ENCODE assay signal across 8 cellular contexts in genomic region chr1:206725053-206725963, GRCh38. TPM values are rescaled to one million over a fixed set of nuclear protein-coding genes. Genes with fewer than 3 reads are reported as not detected.
DNase-seq lines count a peak whose midpoint lies in the region; ATAC-seq, FAIRE-seq and TF ChIP-seq lines count a peak whose summit lies in the region.

No MANE protein-coding gene starts in this region.

- H3K4me2 ChIP-seq in HCT116 (ENCODE audit: low read length), result no peak overlapping the region

- H3K4me3 ChIP-seq in HCT116 (replicated peaks in 1 of 2; ENCODE audit: low read depth in 1 of 2, low read length in 2 of 2), result no peak overlapping the region
- H3K4me3 ChIP-seq in SJCRH30, result no peak overlapping the region

- RAD21 ChIA-PET in HCT116 (lab: Charles Lee; ENCODE audit: low non-redundant PET in 1 of 2, low total read pairs in 2 of 2, uncharacterized antibody in 2 of 2, unreplicated experiment in 2 of 2), result interaction anchor here in 1 of 2 experiments (1.4 kb wide), 1 partner anchor 187 kb away, joined by 3 read pairs; no protein-coding TSS in a partner anchor

- peaks cover 50% of the 10 kb centered on the region for H3K4me1 Mint-ChIP-seq in CD4-positive, alpha-beta T cell (ENCODE audit: low read depth)
- peaks cover 40% of the 10 kb centered on the region for H3K4me1 Mint-ChIP-seq in activated naive CD8-positive, alpha-beta T cell treated with anti-CD3 and anti-CD28 coated beads, Interleukin-2, amount 10 ng/mL, durations not matched to agents 7 days and 5 days
- H3K4me1 Mint-ChIP-seq in stimulated activated effector memory CD8-positive, alpha-beta T cell treated with anti-CD3 and anti-CD28 coated beads, Interleukin-12 subunit alpha, Interleukin-12 subunit beta, amount 100 ng/mL, for 72 hours, result peaks cover 82% of the 10 kb centered on the region

- no peaks in the 10 kb centered on the region for H3K27me3 Mint-ChIP-seq in CD4-positive, alpha-beta T cell
- no peaks in the 10 kb centered on the region for H3K27me3 Mint-ChIP-seq in activated naive CD8-positive, alpha-beta T cell treated with anti-CD3 and anti-CD28 coated beads, Interleukin-2, amount 10 ng/mL, durations not matched to agents 7 days and 5 days

- peak; percentile 54 for ATAC-seq in CD4-positive, alpha-beta T cell (ENCODE audit: poor library complexity)
- ATAC-seq in HCT116, result peak; percentile 70
- peak; percentile 48 for ATAC-seq in activated naive CD8-positive, alpha-beta T cell treated with anti-CD3 and anti-CD28 coated beads, Interleukin-2, amount 10 ng/mL, durations not matched to agents 7 days and 5 days (ENCODE audit: low read depth)
- ATAC-seq in stimulated activated effector memory CD8-positive, alpha-beta T cell treated with anti-CD3 and anti-CD28 coated beads, Interleukin-12 subunit alpha, Interleukin-12 subunit beta, amount 100 ng/mL, for 72 hours, result peak; percentile 67

- no peak for FAIRE-seq in GM12892 (lab: Jason Lieb, UNC)

- no peaks in the 10 kb centered on the region for H3K9me3 ChIP-seq in CD4-positive, alpha-beta T cell (ENCODE audit: control insufficient read depth, low read length)
- H3K9me3 ChIP-seq in HCT116 (ENCODE audit: control insufficient read depth in 1 of 2, insufficient read depth in 1 of 2, low read depth in 1 of 2, low read length in 2 of 2) (no peaks in the 10 kb centered on the region), SJCRH30 (replicated peaks) (no peaks in the 10 kb centered on the region)

- TF ChIP-seq CTCF in CD4-positive, alpha-beta T cell (IDR thresholded peaks at IDR 0.05), result peak; percentile 47
- peak in 2 of 3 experiments; percentile 67 to 76; a peak in 5 of 6 replicates for TF ChIP-seq CTCF in HCT116 (IDR thresholded peaks at IDR 0.05 in 2 of 3, conservative IDR thresholded peaks at IDR 0.05 in 1 of 3; ENCODE audit: borderline replicate concordance in 1 of 3, insufficient read depth in 1 of 3, low read depth in 2 of 3, low read length in 2 of 3)
- TF ChIP-seq CTCF in RWPE1 (conservative IDR thresholded peaks at IDR 0.05; ENCODE audit: low read depth), result no peak; the same call in 1 of the 2 replicates

- no peaks in the 10 kb centered on the region for H3K9me2 ChIP-seq in HCT116 (ENCODE audit: insufficient read depth)

- peak overlapping the region; percentile 62 for H3K27ac Mint-ChIP-seq in CD4-positive, alpha-beta T cell
- H3K27ac Mint-ChIP-seq in activated naive CD8-positive, alpha-beta T cell treated with anti-CD3 and anti-CD28 coated beads, Interleukin-2, amount 10 ng/mL, durations not matched to agents 7 days and 5 days, result no peak overlapping the region
- H3K27ac Mint-ChIP-seq in stimulated activated effector memory CD8-positive, alpha-beta T cell treated with anti-CD3 and anti-CD28 coated beads, Interleukin-12 subunit alpha, Interleukin-12 subunit beta, amount 100 ng/mL, for 72 hours, result peak overlapping the region; percentile 12

- H3K9me3 Mint-ChIP-seq in CD4-positive, alpha-beta T cell, result no peaks in the 10 kb centered on the region
- H3K9me3 Mint-ChIP-seq in activated naive CD8-positive, alpha-beta T cell treated with anti-CD3 and anti-CD28 coated beads, Interleukin-2, amount 10 ng/mL, durations not matched to agents 7 days and 5 days, result no peaks in the 10 kb centered on the region
- no peaks in the 10 kb centered on the region for H3K9me3 Mint-ChIP-seq in stimulated activated effector memory CD8-positive, alpha-beta T cell treated with anti-CD3 and anti-CD28 coated beads, Interleukin-12 subunit alpha, Interleukin-12 subunit beta, amount 100 ng/mL, for 72 hours

- no TSS peak for BruUV-seq in HCT116 (replicated peaks; lab: Mats Ljungman, UMichigan)

- TF ChIP-seq POLR2A in HCT116 (IDR thresholded peaks at IDR 0.05; ENCODE audit: borderline replicate concordance, extremely low read depth, insufficient read depth, insufficient read length) (no peak), GM12892 (IDR thresholded peaks at IDR 0.05; ENCODE audit: low read depth, low read length) (no peak)

- H3K4me3 Mint-ChIP-seq in CD4-positive, alpha-beta T cell, result no peak overlapping the region
- H3K4me3 Mint-ChIP-seq in activated naive CD8-positive, alpha-beta T cell treated with anti-CD3 and anti-CD28 coated beads, Interleukin-2, amount 10 ng/mL, durations not matched to agents 7 days and 5 days, result no peak overlapping the region
- no peak overlapping the region for H3K4me3 Mint-ChIP-seq in stimulated activated effector memory CD8-positive, alpha-beta T cell treated with anti-CD3 and anti-CD28 coated beads, Interleukin-12 subunit alpha, Interleukin-12 subunit beta, amount 100 ng/mL, for 72 hours

- intact Hi-C loops in CD4-positive, alpha-beta T cell (cut with DNase I, micrococcal nuclease), result loop anchor here (2.0 to 5.0 kb wide), 2 partner anchors 23 to 352 kb away; no protein-coding TSS in a partner anchor
- intact Hi-C loops in HCT116 (cut with micrococcal nuclease), result loop anchor here (5.0 kb wide), 1 partner anchor 352 kb away; no protein-coding TSS in a partner anchor

- CTCF ChIA-PET in CD4-positive, alpha-beta T cell (lab: Charles Lee), result interaction anchor here (0.9 to 2.9 kb wide), 18 partner anchors 8 to 257 kb away, joined by 3 to 20 read pairs (median 6); no protein-coding TSS in a partner anchor
- CTCF ChIA-PET in HCT116 (lab: Charles Lee) (interaction anchor here (0.5 to 2.4 kb wide), 12 partner anchors 10 to 257 kb away, joined by 3 to 12 read pairs (median 4); no protein-coding TSS in a partner anchor), RWPE1 (lab: Yijun Ruan, JAX) (interaction anchor here (0.7 to 4.0 kb wide), 18 partner anchors 9 to 761 kb away, joined by 3 to 16 read pairs (median 4); partner anchors contain the start of genes DYRK3 and EIF2D)

- peaks cover 0 to 6% of the 10 kb centered on the region in 2 experiments; a peak in 1 of 4 replicates for H3K36me3 ChIP-seq in HCT116 (ENCODE audit: control insufficient read depth in 1 of 2, insufficient read depth in 2 of 2, low read length in 2 of 2)
- peaks cover 11% of the 10 kb centered on the region for H3K36me3 ChIP-seq in SJCRH30

- no peaks in the 10 kb centered on the region for H3K27me3 ChIP-seq in CD4-positive, alpha-beta T cell (ENCODE audit: control insufficient read depth, insufficient read depth, low read length)
- H3K27me3 ChIP-seq in HCT116 (ENCODE audit: insufficient read depth, low read length) (no peaks in the 10 kb centered on the region), SJCRH30 (no peaks in the 10 kb centered on the region)

- H4K20me1 ChIP-seq in HCT116 (ENCODE audit: insufficient read depth), result no peaks in the 10 kb centered on the region

- DNase-seq in CD4-positive, alpha-beta T cell, result peak; percentile 40 to 62 (median 50)
- DNase-seq in HCT116 (ENCODE audit: low read depth, low spot score), result peak; percentile 15
- peak; percentile 42 to 62 for DNase-seq in SJCRH30
- peak; percentile 60 for DNase-seq in activated naive CD8-positive, alpha-beta T cell treated with anti-CD3 and anti-CD28 coated beads, Interleukin-2, amount 10 ng/mL, durations not matched to agents 7 days and 5 days
- DNase-seq in islet precursor cell, result peak; percentile 68
- peak; percentile 47 to 79 for DNase-seq in stimulated activated effector memory CD8-positive, alpha-beta T cell treated with anti-CD3 and anti-CD28 coated beads, Interleukin-12 subunit alpha, Interleukin-12 subunit beta, amount 100 ng/mL, for 72 hours (ENCODE audit: low spot score in 2 of 2)
- DNase-seq in RWPE1 (ENCODE audit: low spot score), result no peak
- DNase-seq in GM12892 (ENCODE audit: insufficient read length), result no peak

- peaks cover 22% of the 10 kb centered on the region for H3K36me3 Mint-ChIP-seq in CD4-positive, alpha-beta T cell (ENCODE audit: low read depth)
- peaks cover 2% of the 10 kb centered on the region for H3K36me3 Mint-ChIP-seq in activated naive CD8-positive, alpha-beta T cell treated with anti-CD3 and anti-CD28 coated beads, Interleukin-2, amount 10 ng/mL, durations not matched to agents 7 days and 5 days
- H3K36me3 Mint-ChIP-seq in stimulated activated effector memory CD8-positive, alpha-beta T cell treated with anti-CD3 and anti-CD28 coated beads, Interleukin-12 subunit alpha, Interleukin-12 subunit beta, amount 100 ng/mL, for 72 hours, result peaks cover 20% of the 10 kb centered on the region

- TF ChIP-seq RAD21 in HCT116 (IDR thresholded peaks at IDR 0.05; ENCODE audit: low read depth), result no peak

- H3K4me1 ChIP-seq in HCT116 (ENCODE audit: control insufficient read depth in 1 of 2, insufficient read depth in 2 of 2, low read length in 2 of 2), result peaks cover 0 to 16% of the 10 kb centered on the region in 2 experiments; a peak in 1 of 4 replicates
- peaks cover 19% of the 10 kb centered on the region; the same call in 1 of the 2 replicates for H3K4me1 ChIP-seq in SJCRH30

- no peak overlapping the region for H3K27ac ChIP-seq in CD4-positive, alpha-beta T cell (ENCODE audit: low read depth, low read length)
- no peak overlapping the region for H3K27ac ChIP-seq in HCT116 (ENCODE audit: low read depth, low read length)
- no peak overlapping the region for H3K27ac ChIP-seq in SJCRH30
- H3K27ac ChIP-seq in RWPE1, result no peak overlapping the region

- POLR2A ChIA-PET in CD4-positive, alpha-beta T cell (lab: Charles Lee), result interaction anchor here (0.7 to 1.5 kb wide), 3 partner anchors 15 to 196 kb away, joined by 3 to 5 read pairs (median 3); partner anchors contain the start of gene FCMR
- POLR2A ChIA-PET in HCT116 (lab: Charles Lee), result no interaction called here
- POLR2A ChIA-PET in activated naive CD8-positive, alpha-beta T cell treated with anti-CD3 and anti-CD28 coated beads, Interleukin-2, amount 10 ng/mL, durations not matched to agents 7 days and 5 days (lab: Charles Lee), result interaction anchor here (0.7 kb wide), 1 partner anchor 44 kb away, joined by 3 read pairs; no protein-coding TSS in a partner anchor
- POLR2A ChIA-PET in RWPE1 (lab: Yijun Ruan, JAX; ENCODE audit: low non-redundant PET), result no interaction called here

- H2AFZ ChIP-seq in HCT116 (ENCODE audit: low read depth, low read length, poor library complexity, severe bottlenecking), result no peak overlapping the region

- peaks cover 45% of the 10 kb centered on the region; the same call in 1 of the 2 replicates for H3K79me2 ChIP-seq in HCT116 (ENCODE audit: insufficient read depth, low read length)

- no peak overlapping the region for H3K9ac ChIP-seq in HCT116 (ENCODE audit: low read length)

RNA-seq across cellular contexts. Expression of gene MAPKAPK2, which starts 40.6 kb away (rescaled TPM):
- total RNA-seq in CD4-positive, alpha-beta T cell, result 100 to 1,000 TPM; 157 to 166 TPM
- total RNA-seq in HCT116 (2021; ENCODE audit: unreplicated experiment), result 51.1 TPM
- polyA plus RNA-seq in HCT116 (2012), result 37.4 and 38.3 TPM in 2 replicates
- total RNA-seq in SJCRH30 (2014; rRNA removed; shearing (Covaris generic)), result 64.4 and 67.6 TPM in 2 replicates
- 10 to 100 TPM; 72.6 to 74.9 TPM for total RNA-seq in activated naive CD8-positive, alpha-beta T cell treated with anti-CD3 and anti-CD28 coated beads, Interleukin-2, amount 10 ng/mL, durations not matched to agents 7 days and 5 days
- polyA plus RNA-seq in GM12892 (2012; ENCODE audit: missing spikeins), result 37.5 TPM

RNA-seq across cellular contexts. Expression of gene IL19, which starts 45.3 kb away (rescaled TPM):
- total RNA-seq in CD4-positive, alpha-beta T cell, result not detected
- not detected for total RNA-seq in HCT116 (2021; ENCODE audit: unreplicated experiment)
- polyA plus RNA-seq in HCT116 (2012), result not detected in 2 replicates
- total RNA-seq in SJCRH30 (2014; rRNA removed; shearing (Covaris generic)), result not detected in 2 replicates
- not detected for total RNA-seq in activated naive CD8-positive, alpha-beta T cell treated with anti-CD3 and anti-CD28 coated beads, Interleukin-2, amount 10 ng/mL, durations not matched to agents 7 days and 5 days
- polyA plus RNA-seq in GM12892 (2012; ENCODE audit: missing spikeins), result not detected

RNA-seq across cellular contexts. Expression of gene IL10, which starts 47.0 kb away (rescaled TPM):
- total RNA-seq in CD4-positive, alpha-beta T cell, result under 1 TPM; 0.27 to 0.87 TPM
- total RNA-seq in HCT116 (2021; ENCODE audit: unreplicated experiment), result not detected
- polyA plus RNA-seq in HCT116 (2012), result not detected in 2 replicates
- 0.16 TPM in 1 of 2 replicates, not detected in the other for total RNA-seq in SJCRH30 (2014; rRNA removed; shearing (Covaris generic))
- total RNA-seq in activated naive CD8-positive, alpha-beta T cell treated with anti-CD3 and anti-CD28 coated beads, Interleukin-2, amount 10 ng/mL, durations not matched to agents 7 days and 5 days, result under 1 TPM in 1 of 2 experiments, not detected in 1; 0.17 TPM
- 5.2 TPM for polyA plus RNA-seq in GM12892 (2012; ENCODE audit: missing spikeins)

Comparison
In these comparisons a context has a peak if more than half of its experiments do, and no peak if none do; other contexts are left out.
1. DNase-seq: peak in CD4-positive, alpha-beta T cell (10 of 10), HCT116 (single experiment), SJCRH30 (2 of 2), activated naive CD8-positive, alpha-beta T cell treated with anti-CD3 and anti-CD28 coated beads, Interleukin-2, amount 10 ng/mL, durations not matched to agents 7 days and 5 days (single experiment), islet precursor cell (single experiment) and stimulated activated effector memory CD8-positive, alpha-beta T cell treated with anti-CD3 and anti-CD28 coated beads, Interleukin-12 subunit alpha, Interleukin-12 subunit beta, amount 100 ng/mL, for 72 hours (2 of 2); none in RWPE1 (single experiment) and GM12892 (single experiment).
2. POLR2A ChIA-PET loops: an anchor here in CD4-positive, alpha-beta T cell (0.7 to 1.5 kb wide) and activated naive CD8-positive, alpha-beta T cell treated with anti-CD3 and anti-CD28 coated beads, Interleukin-2, amount 10 ng/mL, durations not matched to agents 7 days and 5 days (0.7 kb wide); none called in HCT116 and RWPE1.
3. Peak in every context shown above with its lines, with median percentiles within 50 percentile points of each other: ATAC-seq.